Comparison of ENCODE assay signal across 8 cellular contexts in genomic region chr7:149623262-149623997, GRCh38.
A peak's percentile ranks its signal among the peaks of the same experiment; 100 is the strongest.
DNase-seq lines count a peak whose midpoint lies in the region; ATAC-seq and TF ChIP-seq lines count a peak whose summit lies in the region.
"Not testable (repeated sequence)": the region's sequence is repeated elsewhere in the genome, so short reads cannot be mapped to it uniquely, and the experiment has no call there.

No MANE protein-coding gene starts in this region.

- H3K4me3 ChIP-seq in esophagus (ENCODE audit: low read depth in 1 of 2, low read length in 2 of 2) (peak overlapping the region; percentile 88 to 91), kidney epithelial cell (ENCODE audit: low read depth, low read length) (peak overlapping the region; percentile 63), thymus (ENCODE audit: low read length) (peak overlapping the region; percentile 91)

- H3K27ac Mint-ChIP-seq in IgD-negative memory B cell (peak overlapping the region; percentile 46 to 81 (median 79)), osteocyte (ENCODE audit: unreplicated experiment) (peak overlapping the region; percentile 69)
- H3K27ac Mint-ChIP-seq in activated naive CD8-positive, alpha-beta T cell treated with anti-CD3 and anti-CD28 coated beads, Interleukin-2, amount 10 ng/mL, durations not matched to agents 7 days and 5 days, result peak overlapping the region; percentile 94

- peak overlapping the region; percentile 86 to 98 (median 94) for H3K4me3 Mint-ChIP-seq in IgD-negative memory B cell
- peak overlapping the region; percentile 93 for H3K4me3 Mint-ChIP-seq in activated naive CD8-positive, alpha-beta T cell treated with anti-CD3 and anti-CD28 coated beads, Interleukin-2, amount 10 ng/mL, durations not matched to agents 7 days and 5 days
- H3K4me3 Mint-ChIP-seq in osteocyte (ENCODE audit: unreplicated experiment), result peak overlapping the region; percentile 83

- not testable (repeated sequence) for H3K4me1 ChIP-seq in esophagus (ENCODE audit: control insufficient read depth in 2 of 2, insufficient read depth in 2 of 2, low read length in 1 of 2); thymus (ENCODE audit: control insufficient read depth, insufficient read depth, low read length)

- 12 to 14% methylated on average over 16 to 18 of the region's 19 CpGs for WGBS in esophagus, 2 donors
- 60% methylated on average over 18 of the region's 19 CpGs for WGBS in thymus

- peaks cover 27 to 30% (median 27%) of the 10 kb centered on the region in 3 donors for H3K4me1 Mint-ChIP-seq in IgD-negative memory B cell
- H3K4me1 Mint-ChIP-seq in activated naive CD8-positive, alpha-beta T cell treated with anti-CD3 and anti-CD28 coated beads, Interleukin-2, amount 10 ng/mL, durations not matched to agents 7 days and 5 days, result peaks cover 38% of the 10 kb centered on the region
- H3K4me1 Mint-ChIP-seq in osteocyte (ENCODE audit: unreplicated experiment), result peaks cover 24% of the 10 kb centered on the region

- H3K9me3 Mint-ChIP-seq in IgD-negative memory B cell; activated naive CD8-positive, alpha-beta T cell treated with anti-CD3 and anti-CD28 coated beads, Interleukin-2, amount 10 ng/mL, durations not matched to agents 7 days and 5 days; osteocyte (ENCODE audit: unreplicated experiment): not testable (repeated sequence)

- not testable (repeated sequence) for ATAC-seq in activated naive CD8-positive, alpha-beta T cell treated with anti-CD3 and anti-CD28 coated beads, Interleukin-2, amount 10 ng/mL, durations not matched to agents 7 days and 5 days (ENCODE audit: low read depth)

- not testable (repeated sequence) for H3K27me3 Mint-ChIP-seq in IgD-negative memory B cell; activated naive CD8-positive, alpha-beta T cell treated with anti-CD3 and anti-CD28 coated beads, Interleukin-2, amount 10 ng/mL, durations not matched to agents 7 days and 5 days; osteocyte (ENCODE audit: unreplicated experiment)

- POLR2A ChIA-PET in RWPE1 (lab: Yijun Ruan, JAX; ENCODE audit: low non-redundant PET), result not testable (repeated sequence)
- POLR2A ChIA-PET in activated naive CD8-positive, alpha-beta T cell treated with anti-CD3 and anti-CD28 coated beads, Interleukin-2, amount 10 ng/mL, durations not matched to agents 7 days and 5 days (lab: Charles Lee), result interaction anchor here (1.5 to 2.4 kb wide), 5 partner anchors 12 to 361 kb away, joined by 5 to 14 read pairs (median 8); partner anchors contain the start of genes ZNF777 and ZNF783

- not testable (repeated sequence) for H3K27me3 ChIP-seq in esophagus (ENCODE audit: control insufficient read depth in 1 of 2, insufficient read depth in 2 of 2, low read length in 2 of 2); thymus (ENCODE audit: control insufficient read depth, insufficient read depth)
- H3K27me3 ChIP-seq in kidney epithelial cell (ENCODE audit: control insufficient read depth, insufficient read depth, low read length), result peaks cover 15% of the 10 kb centered on the region

- H3K36me3 Mint-ChIP-seq in IgD-negative memory B cell, result not testable (repeated sequence)
- peaks cover 15% of the 10 kb centered on the region for H3K36me3 Mint-ChIP-seq in activated naive CD8-positive, alpha-beta T cell treated with anti-CD3 and anti-CD28 coated beads, Interleukin-2, amount 10 ng/mL, durations not matched to agents 7 days and 5 days
- H3K36me3 Mint-ChIP-seq in osteocyte (ENCODE audit: unreplicated experiment), result peaks cover 16% of the 10 kb centered on the region

- CTCF ChIA-PET in RWPE1 (lab: Yijun Ruan, JAX), result interaction anchor here (0.6 kb wide), 1 partner anchor 99 kb away, joined by 3 read pairs; no protein-coding TSS in a partner anchor

- DNase-seq in COR-L47 (lab: John Stamatoyannopoulos, UW), result peak; percentile 24
- DNase-seq in RWPE1 (ENCODE audit: low spot score); activated naive CD8-positive, alpha-beta T cell treated with anti-CD3 and anti-CD28 coated beads, Interleukin-2, amount 10 ng/mL, durations not matched to agents 7 days and 5 days; kidney epithelial cell (ENCODE audit: low read depth); osteocyte (ENCODE audit: extremely low spot score, unreplicated experiment): not testable (repeated sequence)

- TF ChIP-seq CTCF in RWPE1 (conservative IDR thresholded peaks at IDR 0.05; ENCODE audit: low read depth); kidney epithelial cell (IDR thresholded peaks at IDR 0.05; ENCODE audit: insufficient read depth, low read length, poor library complexity, severe bottlenecking); osteocyte (IDR thresholded peaks at IDR 0.05): not testable (repeated sequence)

- H3K27ac ChIP-seq in RWPE1 (peak overlapping the region; percentile 84), esophagus (ENCODE audit: low read depth in 2 of 2, low read length in 1 of 2) (peak overlapping the region; percentile 91 to 92)
- H3K27ac ChIP-seq in thymus (ENCODE audit: low read depth), result not testable (repeated sequence)

- not testable (repeated sequence) for H3K9me3 ChIP-seq in esophagus (ENCODE audit: control insufficient read depth in 2 of 2, insufficient read depth in 1 of 2, low read depth in 1 of 2, low read length in 1 of 2); thymus (ENCODE audit: control insufficient read depth)

- H3K36me3 ChIP-seq in esophagus (ENCODE audit: control insufficient read depth in 2 of 2, insufficient read depth in 2 of 2, low read length in 1 of 2), result peaks cover 9 to 20% of the 10 kb centered on the region in 2 donors
- H3K36me3 ChIP-seq in kidney epithelial cell (ENCODE audit: control insufficient read depth, insufficient read depth, low read length), result not testable (repeated sequence)
- H3K36me3 ChIP-seq in thymus (ENCODE audit: control insufficient read depth, insufficient read depth), result peaks cover 29% of the 10 kb centered on the region
